ENCODE assay signal across 1 cellular context in genomic region chr3:69094467-69095205, GRCh38.
TF ChIP-seq lines count a peak whose summit lies in the region.

No MANE protein-coding gene starts in this region.

TF ChIP-seq in SK-N-SH treated with all-trans-retinoic acid at 6 μM for 48 hours, 23 proteins besides CTCF, POLR2A, EP300 and RAD21 (continued from another document):
- TF ChIP-seq TSHZ2 (CRISPR knock-in tag; IDR thresholded peaks at IDR 0.05) (no peak), TOX (CRISPR knock-in tag; IDR thresholded peaks at IDR 0.05; ENCODE audit: borderline replicate concordance) (no peak), PATZ1 (CRISPR knock-in tag; IDR thresholded peaks at IDR 0.05; ENCODE audit: borderline replicate concordance) (no peak), PPARA (CRISPR knock-in tag; IDR thresholded peaks at IDR 0.05; ENCODE audit: borderline replicate concordance) (no peak), OSR1 (CRISPR knock-in tag; IDR thresholded peaks at IDR 0.05) (no peak), ZC3H10 (CRISPR knock-in tag; IDR thresholded peaks at IDR 0.05) (no peak)
